In genomic region chr2:222294996-222295367, GRCh38 we compare ENCODE assay signal across 9 cellular contexts. TPM values are rescaled to one million over a fixed set of nuclear protein-coding genes. Genes with fewer than 3 reads are reported as not detected.
A peak's percentile ranks its signal among the peaks of the same experiment; 100 is the strongest.
DNase-seq lines count a peak whose midpoint lies in the region; ATAC-seq, FAIRE-seq and TF ChIP-seq lines count a peak whose summit lies in the region.
"Had no signal": no experiment of that assay in that cellular context is flagged by ENCODE, and none has a peak within 500 bp of the region (broad histone marks: within the 10 kb centered on the region; RNA-seq: fewer than 3 reads in every experiment).

No MANE protein-coding gene starts in this region.

- H2AFZ ChIP-seq in MM.1S (ENCODE audit: low read length) = peak overlapping the region; percentile 65; the same call in 1 of the 2 replicates
- H2AFZ ChIP-seq in endothelial cell of umbilical vein (ENCODE audit: low read depth, low read length) = no peak overlapping the region
- H2AFZ ChIP-seq in neuronal stem cell (ENCODE audit: low read length) = no peak overlapping the region

- H4K20me1 ChIP-seq in MM.1S (ENCODE audit: insufficient read depth, low read length) (no peaks in the 10 kb centered on the region), endothelial cell of umbilical vein (replicated peaks; ENCODE audit: control insufficient read depth, extremely low read depth, insufficient read depth, low read length) (no peaks in the 10 kb centered on the region)

- dilution Hi-C loops in endothelial cell of umbilical vein (cut with MboI; ENCODE audit: extremely low pct_ligation_motif_present, low sequenced_read_pairs) = no loop called here

- peaks cover 29% of the 10 kb centered on the region for H3K4me1 ChIP-seq in CD4-positive, alpha-beta memory T cell (ENCODE audit: insufficient read depth, low read length)
- H3K4me1 ChIP-seq in MM.1S (ENCODE audit: low read length) = no peaks in the 10 kb centered on the region
- H3K4me1 ChIP-seq in endothelial cell of umbilical vein (ENCODE audit: control insufficient read depth, extremely low read depth, insufficient read depth, low read length) = peaks cover 4% of the 10 kb centered on the region
- peaks cover 8 to 11% of the 10 kb centered on the region in 2 donors for H3K4me1 ChIP-seq in neuronal stem cell (ENCODE audit: control insufficient read depth in 2 of 2, insufficient read depth in 1 of 2, low read depth in 1 of 2, low read length in 2 of 2)

- H2BK15ac ChIP-seq in neuronal stem cell (ENCODE audit: low read length) = no peak overlapping the region

- no peaks in the 10 kb centered on the region for H3K79me1 ChIP-seq in neuronal stem cell (ENCODE audit: low read depth, low read length)

- peaks cover 75 to 79% of the 10 kb centered on the region in 2 donors for H3K27me3 Mint-ChIP-seq in CD4-positive, alpha-beta memory T cell

- intact Hi-C loops in CD4-positive, alpha-beta memory T cell (cut with micrococcal nuclease) = no loop called here
- intact Hi-C loops in endothelial cell of umbilical vein (cut with micrococcal nuclease) = no loop called here

- no peak for DNase-seq in CD4-positive, alpha-beta memory T cell
- DNase-seq in MM.1S = no peak
- DNase-seq in endothelial cell of umbilical vein (ENCODE audit: low read depth, low spot score) = no peak
- no peak for DNase-seq in neuronal stem cell (ENCODE audit: low spot score)
- no peak for DNase-seq in RPMI8226
- DNase-seq in NCI-H1092 treated with DMSO at 0.1 percent for 48 hours (lab: John Stamatoyannopoulos, UW) = no peak
- DNase-seq in SIG-M5 (lab: John Stamatoyannopoulos, UW) = no peak

- TF ChIP-seq CTCF in MM.1S (IDR thresholded peaks at IDR 0.05; ENCODE audit: low read length) (no peak), endothelial cell of umbilical vein (IDR thresholded peaks at IDR 0.05; ENCODE audit: extremely low read depth in 1 of 2, insufficient read depth in 1 of 2, low read depth in 1 of 2, low read length in 2 of 2) (no peak)

- H3K79me2 ChIP-seq in MM.1S (ENCODE audit: low read length) (no peaks in the 10 kb centered on the region), endothelial cell of umbilical vein (ENCODE audit: control insufficient read depth, insufficient read depth, low read length) (no peaks in the 10 kb centered on the region)

- TF ChIP-seq POLR2A in endothelial cell of umbilical vein (IDR thresholded peaks at IDR 0.05; ENCODE audit: low read depth, low read length) = no peak

- peak overlapping the region in 1 of 2 donors; percentile 32 for H3K4me3 ChIP-seq in CD4-positive, alpha-beta memory T cell (ENCODE audit: low read length in 2 of 2)
- H3K4me3 ChIP-seq in MM.1S (ENCODE audit: low read length) (peak overlapping the region; percentile 36), endothelial cell of umbilical vein (replicated peaks in 1 of 3; ENCODE audit: insufficient read depth in 1 of 3, low read depth in 1 of 3, low read length in 3 of 3) (no peak overlapping the region), neuronal stem cell (ENCODE audit: low read length in 2 of 2) (no peak overlapping the region)

- peak overlapping the region; percentile 31 for H3K18ac ChIP-seq in neuronal stem cell (ENCODE audit: low read length)

- H3K4ac ChIP-seq in neuronal stem cell (ENCODE audit: low read length) = no peak overlapping the region

- H2BK120ac ChIP-seq in neuronal stem cell (ENCODE audit: low read depth, low read length) = no peak overlapping the region

- CTCF ChIA-PET in CD4-positive, alpha-beta memory T cell (lab: Charles Lee; ENCODE audit: partially characterized antibody) = no interaction called here
- CTCF ChIA-PET in endothelial cell of umbilical vein (lab: Charles Lee) = interaction anchor here (1.2 kb wide), 1 partner anchor 9 kb away, joined by 4 read pairs; no protein-coding TSS in a partner anchor

- no peak overlapping the region for H3K9ac ChIP-seq in MM.1S (ENCODE audit: low read length)
- no peak overlapping the region for H3K9ac ChIP-seq in endothelial cell of umbilical vein (replicated peaks; ENCODE audit: extremely low read depth, insufficient read depth, low read length)
- H3K9ac ChIP-seq in neuronal stem cell (ENCODE audit: low read depth, low read length, poor library complexity) = no peak overlapping the region

- ATAC-seq in GM21786 (IDR thresholded peaks at IDR 0.05; ENCODE audit: unreplicated experiment) = no peak

- H3K4me2 ChIP-seq in MM.1S (ENCODE audit: low read depth, low read length) (peak overlapping the region; percentile 52; the same call in 1 of the 2 replicates), endothelial cell of umbilical vein (ENCODE audit: insufficient read depth, low read length) (no peak overlapping the region), neuronal stem cell (ENCODE audit: insufficient read depth, low read length, poor library complexity, severe bottlenecking) (no peak overlapping the region)

- peaks cover 0 to 3% of the 10 kb centered on the region in 2 donors for H3K36me3 Mint-ChIP-seq in CD4-positive, alpha-beta memory T cell

- FAIRE-seq in endothelial cell of umbilical vein (lab: Jason Lieb, UNC) = no peak

- no CpG with 5 or more reads among the region's 27 CpGs for WGBS in neuronal stem cell (ENCODE audit: extremely low coverage in 2 of 2, insufficient read length in 2 of 2, insufficient replicate concordance in 1 of 2), 2 donors

- peaks cover 19 to 46% (median 32%) of the 10 kb centered on the region in 4 donors for H3K4me1 Mint-ChIP-seq in CD4-positive, alpha-beta memory T cell

- no peaks in the 10 kb centered on the region for H3K9me2 ChIP-seq in MM.1S (replicated peaks; ENCODE audit: insufficient read depth, low read length)

- H3K27me3 ChIP-seq in CD4-positive, alpha-beta memory T cell (ENCODE audit: insufficient read depth, low read length) = peaks cover 74% of the 10 kb centered on the region
- peaks cover 2% of the 10 kb centered on the region for H3K27me3 ChIP-seq in MM.1S (replicated peaks; ENCODE audit: insufficient read depth, low read length)
- H3K27me3 ChIP-seq in endothelial cell of umbilical vein (ENCODE audit: control insufficient read depth in 2 of 2, insufficient read depth in 2 of 2, low read length in 2 of 2) = peaks cover 94 to 99% of the 10 kb centered on the region in 2 experiments
- peaks cover 62 to 97% (median 87%) of the 10 kb centered on the region in 3 experiments for H3K27me3 ChIP-seq in neuronal stem cell (ENCODE audit: control insufficient read depth in 3 of 3, insufficient read depth in 3 of 3, low read depth in 1 of 3, low read length in 3 of 3)

- peak overlapping the region; percentile 44 for H3K14ac ChIP-seq in neuronal stem cell (ENCODE audit: low read length)

- H3K9me1 ChIP-seq in endothelial cell of umbilical vein (replicated peaks; ENCODE audit: control insufficient read depth, extremely low read depth, insufficient read depth, low read length) = no peaks in the 10 kb centered on the region

- no peaks in the 10 kb centered on the region for H3F3A ChIP-seq in MM.1S (ENCODE audit: insufficient read depth, low read length)

- no peak overlapping the region for H2BK12ac ChIP-seq in neuronal stem cell (ENCODE audit: low read length)

- H3K9me3 Mint-ChIP-seq in CD4-positive, alpha-beta memory T cell = peaks cover 0 to 23% (median 13%) of the 10 kb centered on the region in 8 donors

- peak overlapping the region; percentile 52 for H3K23ac ChIP-seq in neuronal stem cell (ENCODE audit: low read depth, low read length, poor library complexity)

- no peaks in the 10 kb centered on the region for H3K36me3 ChIP-seq in CD4-positive, alpha-beta memory T cell (ENCODE audit: insufficient read depth, low read length)
- no peaks in the 10 kb centered on the region for H3K36me3 ChIP-seq in MM.1S (replicated peaks; ENCODE audit: insufficient read depth, low read length)
- no peaks in the 10 kb centered on the region for H3K36me3 ChIP-seq in endothelial cell of umbilical vein (ENCODE audit: control insufficient read depth in 2 of 2, extremely low read depth in 1 of 2, insufficient read depth in 2 of 2, low read length in 2 of 2)
- no peaks in the 10 kb centered on the region for H3K36me3 ChIP-seq in neuronal stem cell (replicated peaks in 1 of 2; ENCODE audit: control insufficient read depth in 2 of 2, insufficient read depth in 2 of 2, low read length in 2 of 2)

- peak overlapping the region; percentile 7 for H2BK5ac ChIP-seq in neuronal stem cell (ENCODE audit: low read length)

- H4K8ac ChIP-seq in neuronal stem cell (ENCODE audit: low read depth, low read length) = no peak overlapping the region

- BruUV-seq in endothelial cell of umbilical vein (replicated peaks; lab: Mats Ljungman, UMichigan) = no TSS peak

- no peaks in the 10 kb centered on the region for H3K9me3 ChIP-seq in CD4-positive, alpha-beta memory T cell (ENCODE audit: control insufficient read depth in 1 of 2, low read length in 2 of 2)
- no peaks in the 10 kb centered on the region for H3K9me3 ChIP-seq in MM.1S (replicated peaks; ENCODE audit: insufficient read depth, low read length)
- no peaks in the 10 kb centered on the region for H3K9me3 ChIP-seq in endothelial cell of umbilical vein (replicated peaks; ENCODE audit: control insufficient read depth, insufficient read depth, low read length)
- peaks cover 2 to 6% of the 10 kb centered on the region in 2 donors for H3K9me3 ChIP-seq in neuronal stem cell (replicated peaks in 1 of 2; ENCODE audit: control insufficient read depth in 2 of 2, insufficient read depth in 1 of 2, low read depth in 1 of 2, low read length in 2 of 2)

- peak overlapping the region in 2 of 7 donors; percentile 58 to 64 for H3K27ac Mint-ChIP-seq in CD4-positive, alpha-beta memory T cell

- peak overlapping the region in 7 of 8 donors; percentile 66 to 81 (median 77) for H3K4me3 Mint-ChIP-seq in CD4-positive, alpha-beta memory T cell

- H2AK5ac ChIP-seq in neuronal stem cell (ENCODE audit: low read depth, low read length) = peak overlapping the region; percentile 57

- POLR2A ChIA-PET in CD4-positive, alpha-beta memory T cell (lab: Charles Lee; ENCODE audit: partially characterized antibody) = no interaction called here
- POLR2A ChIA-PET in endothelial cell of umbilical vein (lab: Charles Lee) = no interaction called here

- H4K91ac ChIP-seq in neuronal stem cell (ENCODE audit: low read depth, low read length, poor library complexity) = no peak overlapping the region

- H3K27ac ChIP-seq in CD4-positive, alpha-beta memory T cell (ENCODE audit: low read depth, low read length) = no peak overlapping the region
- H3K27ac ChIP-seq in MM.1S (ENCODE audit: low read length) = no peak overlapping the region
- H3K27ac ChIP-seq in endothelial cell of umbilical vein (ENCODE audit: insufficient read depth, low read depth, low read length) = no peak overlapping the region
- no peak overlapping the region for H3K27ac ChIP-seq in neuronal stem cell (replicated peaks; ENCODE audit: low read length)

RNA-seq across cellular contexts. Expression of gene PAX3, which starts 3.8 kb away (rescaled TPM):
- total RNA-seq in CD4-positive, alpha-beta memory T cell = not detected
- not detected for polyA plus RNA-seq in CD4-positive, alpha-beta memory T cell
- total RNA-seq in endothelial cell of umbilical vein = not detected in 2 replicates
- polyA plus RNA-seq in endothelial cell of umbilical vein = not detected in 2 replicates
- polyA plus RNA-seq in endothelial cell of umbilical vein (2011; cell fraction: cytosol; rRNA removed) = not detected in 2 replicates
- polyA plus RNA-seq in endothelial cell of umbilical vein (2011; cell fraction: nucleus; rRNA removed) = not detected in 2 replicates
- not detected in 2 replicates for polyA plus RNA-seq in endothelial cell of umbilical vein (2012)
- not detected in 2 replicates for polyA minus RNA-seq in endothelial cell of umbilical vein
- not detected for polyA minus RNA-seq in endothelial cell of umbilical vein (2011; cell fraction: cytosol; rRNA and poly(A)+ RNA removed)
- not detected in 2 replicates for polyA minus RNA-seq in endothelial cell of umbilical vein (2011; cell fraction: nucleus; rRNA and poly(A)+ RNA removed)
- polyA plus RNA-seq in neuronal stem cell (2013, experiment 1 of 2) = 0.04 TPM
- not detected for polyA plus RNA-seq in neuronal stem cell (2013, experiment 2 of 2)
- total RNA-seq: glomerular endothelial cell had no signal
